In genomic region chr7:14419554-14419953, GRCh38 we compare ENCODE assay signal across 1 cellular context.
TF ChIP-seq lines count a peak whose summit lies in the region.

No MANE protein-coding gene starts in this region.

TF ChIP-seq in SK-N-SH, 30 proteins besides CTCF, POLR2A, EP300 and RAD21 (continued from another document):
- TF ChIP-seq REST (IDR thresholded peaks at IDR 0.05; ENCODE audit: low read depth, low read length) (no peak), RCOR1 (IDR thresholded peaks at IDR 0.05; ENCODE audit: low read length) (no peak), SMC3 (IDR thresholded peaks at IDR 0.05; ENCODE audit: low read depth, low read length) (no peak), MEF2A (IDR thresholded peaks at IDR 0.05; ENCODE audit: borderline replicate concordance, low read depth) (no peak)
